8 cellular contexts compared by ENCODE assay signal in genomic region chr2:128315829-128316776, GRCh38.
DNase-seq lines count a peak whose midpoint lies in the region; ATAC-seq and TF ChIP-seq lines count a peak whose summit lies in the region.

No MANE protein-coding gene starts in this region.

- H3K36me3 ChIP-seq in DND-41 (ENCODE audit: insufficient read depth, low read length): peaks cover 64% of the 10 kb centered on the region
- no peaks in the 10 kb centered on the region for H3K36me3 ChIP-seq in endocrine pancreas (ENCODE audit: control insufficient read depth, insufficient read depth, low read length)
- no peaks in the 10 kb centered on the region for H3K36me3 ChIP-seq in muscle layer of colon (ENCODE audit: insufficient read depth, low read length)

- peak overlapping the region; percentile 98 to 99; a peak in 3 of 4 replicates for H3K4me3 ChIP-seq in DND-41 (ENCODE audit: low read depth in 1 of 2, low read length in 2 of 2)
- peak overlapping the region; percentile 39 for H3K4me3 ChIP-seq in endocrine pancreas (ENCODE audit: control insufficient read depth, insufficient read depth, low read length)
- peak overlapping the region; percentile 79 to 92 for H3K4me3 ChIP-seq in muscle layer of colon (ENCODE audit: low read depth in 1 of 2, low read length in 2 of 2)

- peaks cover 68% of the 10 kb centered on the region for H4K20me1 ChIP-seq in DND-41 (ENCODE audit: insufficient read depth, low read length)

- H3K9me3 ChIP-seq in DND-41 (ENCODE audit: insufficient read depth, low read length, severe bottlenecking): no peaks in the 10 kb centered on the region
- H3K9me3 ChIP-seq in endocrine pancreas (ENCODE audit: control insufficient read depth, low read length): no peaks in the 10 kb centered on the region
- H3K9me3 ChIP-seq in muscle layer of colon (ENCODE audit: low read length): no peaks in the 10 kb centered on the region

- ATAC-seq in DND-41 (ENCODE audit: insufficient read depth, low read depth) (peak; percentile 67), HG03175 (IDR thresholded peaks at IDR 0.05; ENCODE audit: unreplicated experiment) (no peak), GM19397 (IDR thresholded peaks at IDR 0.05; ENCODE audit: unreplicated experiment) (no peak), GM21381 (IDR thresholded peaks at IDR 0.05; ENCODE audit: unreplicated experiment) (no peak)

- peak overlapping the region; percentile 88 for H3K4me2 ChIP-seq in DND-41 (ENCODE audit: insufficient read depth, low read length)

- TF ChIP-seq CTCF in DND-41 (IDR thresholded peaks at IDR 0.05; ENCODE audit: borderline replicate concordance, extremely low read depth, low read length, poor library complexity, severe bottlenecking): no peak
- TF ChIP-seq CTCF in RWPE1 (conservative IDR thresholded peaks at IDR 0.05; ENCODE audit: low read depth): no peak

- no peak overlapping the region for H2AFZ ChIP-seq in DND-41 (ENCODE audit: low read depth, low read length)

- peaks cover 85% of the 10 kb centered on the region for H3K4me1 ChIP-seq in DND-41 (ENCODE audit: insufficient read depth, low read length)
- H3K4me1 ChIP-seq in endocrine pancreas (ENCODE audit: control insufficient read depth, insufficient read depth, low read length): no peaks in the 10 kb centered on the region
- H3K4me1 ChIP-seq in muscle layer of colon (ENCODE audit: insufficient read depth, low read length): peaks cover 52% of the 10 kb centered on the region

- POLR2A ChIA-PET in RWPE1 (lab: Yijun Ruan, JAX; ENCODE audit: low non-redundant PET): no interaction called here

- peak overlapping the region; percentile 88 for H3K9ac ChIP-seq in DND-41 (ENCODE audit: low read depth, low read length)
- H3K9ac ChIP-seq in endocrine pancreas (ENCODE audit: control insufficient read depth, insufficient read depth, low read length): peak overlapping the region; percentile 71
- peak overlapping the region; percentile 22 for H3K9ac ChIP-seq in muscle layer of colon (ENCODE audit: low read length)

- DNase-seq in DND-41 (peak; percentile 72), RWPE1 (ENCODE audit: low spot score) (no peak), NCI-H2107 treated with DMSO at 0.1 percent for 48 hours (lab: John Stamatoyannopoulos, UW; ENCODE audit: unreplicated experiment) (no peak)

- no peaks in the 10 kb centered on the region for H3K27me3 ChIP-seq in DND-41 (ENCODE audit: insufficient read depth, low read length, poor library complexity)
- H3K27me3 ChIP-seq in endocrine pancreas (ENCODE audit: control insufficient read depth, insufficient read depth, low read length): no peaks in the 10 kb centered on the region
- no peaks in the 10 kb centered on the region for H3K27me3 ChIP-seq in muscle layer of colon (ENCODE audit: control insufficient read depth in 1 of 2, insufficient read depth in 2 of 2, low read length in 2 of 2)

- CTCF ChIA-PET in RWPE1 (lab: Yijun Ruan, JAX): interaction anchor here (0.6 to 1.8 kb wide), 3 partner anchors 10 to 431 kb away, joined by 4 to 10 read pairs (median 5); no protein-coding TSS in a partner anchor

- peaks cover 75% of the 10 kb centered on the region for H3K79me2 ChIP-seq in DND-41 (ENCODE audit: insufficient read depth, low read length)

- H3K27ac ChIP-seq in DND-41 (ENCODE audit: low read length) (peak overlapping the region; percentile 59), RWPE1 (peak overlapping the region; percentile 16; the same call in 1 of the 2 replicates), muscle layer of colon (ENCODE audit: low read depth, low read length) (peak overlapping the region; percentile 19)

Comparison
In these comparisons a context has a peak if more than half of its experiments do, and no peak if none do; other contexts are left out.
1. H3K4me3 ChIP-seq: peak in every context shown above with its lines; median percentile 98 in DND-41; 86 in muscle layer of colon; 39 in endocrine pancreas.
2. H3K9ac ChIP-seq: peak in every context shown above with its lines; median percentile 88 in DND-41; 71 in endocrine pancreas; 22 in muscle layer of colon.